ENCODE assay signal across 12 cellular contexts in genomic region chr21:34938079-34938764, GRCh38.
DNase-seq lines count a peak whose midpoint lies in the region; ATAC-seq, FAIRE-seq and TF ChIP-seq lines count a peak whose summit lies in the region.
"Had no signal": no experiment of that assay in that cellular context is flagged by ENCODE, and none has a peak within 500 bp of the region (broad histone marks: within the 10 kb centered on the region; RNA-seq: fewer than 3 reads in every experiment).

No MANE protein-coding gene starts in this region.

- peak overlapping the region; percentile 30 to 92 (median 73) for H3K4me2 ChIP-seq in BLaER1 treated with 17β-estradiol and CSF1 and Interleukin-3, amounts not matched to agents 10 nM and 100 nM
- H3K4me2 ChIP-seq in mesenchymal stem cell (ENCODE audit: low read length, poor library complexity, severe bottlenecking) (no peak overlapping the region), neural progenitor cell (no peak overlapping the region)

- ATAC-seq in GM18498 (IDR thresholded peaks at IDR 0.05; ENCODE audit: unreplicated experiment) = no peak
- ATAC-seq: GM12878 had no signal

- peak overlapping the region; percentile 28 for H3K4me3 Mint-ChIP-seq in activated T-helper 2 cell treated with anti-CD3 and anti-CD28 coated beads, Interferon-gamma antibody, Interleukin-2, Interleukin-4, amounts not matched to agents 10 μg/mL and 5 μg/mL and 100 μg/mL, durations not matched to agents 14 hours and 24 hours and 36 hours (ENCODE audit: low read depth)
- no peak overlapping the region for H3K4me3 Mint-ChIP-seq in neural progenitor cell

- H3K79me2 ChIP-seq in neural progenitor cell (ENCODE audit: low read depth) = no peaks in the 10 kb centered on the region

- intact Hi-C loops in activated T-helper 2 cell treated with anti-CD3 and anti-CD28 coated beads, Interferon-gamma antibody, Interleukin-2, Interleukin-4, amounts not matched to agents 10 μg/mL and 5 μg/mL and 100 μg/mL, durations not matched to agents 14 hours and 24 hours and 36 hours (cut with micrococcal nuclease) = loop anchor here (5.0 kb wide), 1 partner anchor 84 kb away; no protein-coding TSS in a partner anchor

- no peak overlapping the region for H2BK120ac ChIP-seq in mesenchymal stem cell (ENCODE audit: low read depth, low read length)

- H3K27me3 Mint-ChIP-seq in activated T-helper 2 cell treated with anti-CD3 and anti-CD28 coated beads, Interferon-gamma antibody, Interleukin-2, Interleukin-4, amounts not matched to agents 10 μg/mL and 5 μg/mL and 100 μg/mL, durations not matched to agents 14 hours and 24 hours and 36 hours (ENCODE audit: low read depth) = no peaks in the 10 kb centered on the region
- H3K27me3 Mint-ChIP-seq in neural progenitor cell (ENCODE audit: insufficient read depth, low read depth) = no peaks in the 10 kb centered on the region

- H2AFZ ChIP-seq in mesenchymal stem cell (ENCODE audit: low read depth, low read length) = no peak overlapping the region
- no peak overlapping the region for H2AFZ ChIP-seq in neural progenitor cell (replicated peaks)

- H2BK5ac ChIP-seq in mesenchymal stem cell (ENCODE audit: low read depth, low read length, poor library complexity, severe bottlenecking) = no peak overlapping the region

- no peak overlapping the region for H2BK12ac ChIP-seq in mesenchymal stem cell (ENCODE audit: low read length in 2 of 2)

- no peak for FAIRE-seq in frontal cortex (lab: Jason Lieb, UNC)
- FAIRE-seq: GM12878 had no signal

- no peak overlapping the region for H2BK15ac ChIP-seq in mesenchymal stem cell (ENCODE audit: low read depth, poor library complexity, severe bottlenecking)

- no peaks in the 10 kb centered on the region for H3K9me3 Mint-ChIP-seq in activated T-helper 2 cell treated with anti-CD3 and anti-CD28 coated beads, Interferon-gamma antibody, Interleukin-2, Interleukin-4, amounts not matched to agents 10 μg/mL and 5 μg/mL and 100 μg/mL, durations not matched to agents 14 hours and 24 hours and 36 hours
- no peaks in the 10 kb centered on the region for H3K9me3 Mint-ChIP-seq in neural progenitor cell

- DNase-seq in GM03348 (ENCODE audit: low spot score) (peak; percentile 19), mesenchymal stem cell (peak; percentile 26), neural progenitor cell (ENCODE audit: low spot score) (no peak), frontal cortex (ENCODE audit: low spot score in 2 of 2) (no peak), SIG-M5 (lab: John Stamatoyannopoulos, UW) (no peak)
- DNase-seq in activated T-helper 2 cell treated with anti-CD3 and anti-CD28 coated beads, Interferon-gamma antibody, Interleukin-2, Interleukin-4, amounts not matched to agents 10 μg/mL and 5 μg/mL and 100 μg/mL, durations not matched to agents 14 hours and 24 hours and 36 hours (ENCODE audit: low spot score) = no peak
- DNase-seq: cerebellar nuclear complex; NCI-H2029 treated with DMSO at 0.1 percent for 48 hours; stimulated activated CD4-positive, alpha-beta T cell treated with anti-CD3 and anti-CD28 coated beads, Interleukin-12 subunit alpha, Interleukin-12 subunit beta, amount 100 ng/mL, for 4 hours had no signal

- H3K4ac ChIP-seq in mesenchymal stem cell (ENCODE audit: low read depth in 1 of 2, low read length in 2 of 2) = no peak overlapping the region

- H4K20me1 ChIP-seq in BLaER1 treated with 17β-estradiol and CSF1 and Interleukin-3, amounts not matched to agents 10 nM and 100 nM = peaks cover 0 to 96% (median 19%) of the 10 kb centered on the region in 11 experiments; a peak in 11 of 22 replicates
- no peaks in the 10 kb centered on the region for H4K20me1 ChIP-seq in neural progenitor cell (ENCODE audit: low read depth)

- 0 out of 22 replicates have a peak overlapping the region, but pooled peaks of 2 of the 11 experiments have one; percentile 14 to 20 for H3K9ac ChIP-seq in BLaER1 treated with 17β-estradiol and CSF1 and Interleukin-3, amounts not matched to agents 10 nM and 100 nM
- H3K9ac ChIP-seq in mesenchymal stem cell (ENCODE audit: low read length) = no peak overlapping the region
- H3K9ac ChIP-seq in neural progenitor cell = no peak overlapping the region

- H3F3A ChIP-seq in neural progenitor cell (ENCODE audit: low read depth) = peaks cover 6% of the 10 kb centered on the region

- 50% methylated on average over 1 of the region's 2 CpGs for WGBS in mesenchymal stem cell

- peaks cover 0 to 53% (median 11%) of the 10 kb centered on the region in 11 experiments; a peak in 10 of 22 replicates for H3K36me3 ChIP-seq in BLaER1 treated with 17β-estradiol and CSF1 and Interleukin-3, amounts not matched to agents 10 nM and 100 nM
- no peaks in the 10 kb centered on the region for H3K36me3 ChIP-seq in mesenchymal stem cell (ENCODE audit: control insufficient read depth in 1 of 2, insufficient read depth in 2 of 2, low read depth in 1 of 2, low read length in 2 of 2)
- H3K36me3 ChIP-seq in neural progenitor cell = no peaks in the 10 kb centered on the region

- peaks cover 93% of the 10 kb centered on the region for H3K4me1 Mint-ChIP-seq in activated T-helper 2 cell treated with anti-CD3 and anti-CD28 coated beads, Interferon-gamma antibody, Interleukin-2, Interleukin-4, amounts not matched to agents 10 μg/mL and 5 μg/mL and 100 μg/mL, durations not matched to agents 14 hours and 24 hours and 36 hours (ENCODE audit: low read depth)
- H3K4me1 Mint-ChIP-seq in neural progenitor cell = peaks cover 23% of the 10 kb centered on the region

- H2AK5ac ChIP-seq in mesenchymal stem cell (ENCODE audit: low read length, severe bottlenecking) = no peak overlapping the region

- H3K79me1 ChIP-seq in mesenchymal stem cell (replicated peaks; ENCODE audit: low read length, poor library complexity, severe bottlenecking) = peaks cover 3% of the 10 kb centered on the region

- peaks cover 76 to 100% (median 94%) of the 10 kb centered on the region in 10 experiments for H3K4me1 ChIP-seq in BLaER1 treated with 17β-estradiol and CSF1 and Interleukin-3, amounts not matched to agents 10 nM and 100 nM
- H3K4me1 ChIP-seq in mesenchymal stem cell (ENCODE audit: control insufficient read depth, insufficient read depth, low read depth, low read length) (peaks cover 7% of the 10 kb centered on the region), neural progenitor cell (peaks cover 21% of the 10 kb centered on the region)

- no peaks in the 10 kb centered on the region for H3K9me3 ChIP-seq in BLaER1 treated with 17β-estradiol and CSF1 and Interleukin-3, amounts not matched to agents 10 nM and 100 nM (replicated peaks in 1 of 11)
- H3K9me3 ChIP-seq in mesenchymal stem cell (ENCODE audit: control insufficient read depth, low read length) (no peaks in the 10 kb centered on the region), neural progenitor cell (ENCODE audit: low read depth) (no peaks in the 10 kb centered on the region)

- peak overlapping the region in 9 of 11 experiments; percentile 7 to 46 (median 24); a peak in 10 of 22 replicates for H3K27ac ChIP-seq in BLaER1 treated with 17β-estradiol and CSF1 and Interleukin-3, amounts not matched to agents 10 nM and 100 nM
- H3K27ac ChIP-seq in mesenchymal stem cell (ENCODE audit: low read length, poor library complexity, severe bottlenecking) (peak overlapping the region; percentile 76), neural progenitor cell (no peak overlapping the region)

- TF ChIP-seq CTCF in neural progenitor cell (IDR thresholded peaks at IDR 0.05) = no peak

- peaks cover 11% of the 10 kb centered on the region for H3K36me3 Mint-ChIP-seq in activated T-helper 2 cell treated with anti-CD3 and anti-CD28 coated beads, Interferon-gamma antibody, Interleukin-2, Interleukin-4, amounts not matched to agents 10 μg/mL and 5 μg/mL and 100 μg/mL, durations not matched to agents 14 hours and 24 hours and 36 hours (ENCODE audit: low read depth)
- H3K36me3 Mint-ChIP-seq in neural progenitor cell = no peaks in the 10 kb centered on the region

- H4K8ac ChIP-seq in mesenchymal stem cell (ENCODE audit: low read length) = no peak overlapping the region

- no peak overlapping the region for H4K91ac ChIP-seq in mesenchymal stem cell (ENCODE audit: low read length)

- peak overlapping the region; percentile 78 for H3K27ac Mint-ChIP-seq in activated T-helper 2 cell treated with anti-CD3 and anti-CD28 coated beads, Interferon-gamma antibody, Interleukin-2, Interleukin-4, amounts not matched to agents 10 μg/mL and 5 μg/mL and 100 μg/mL, durations not matched to agents 14 hours and 24 hours and 36 hours
- H3K27ac Mint-ChIP-seq in neural progenitor cell = no peak overlapping the region

- H3K23ac ChIP-seq in mesenchymal stem cell (ENCODE audit: low read length in 2 of 2) = no peak overlapping the region

- no peaks in the 10 kb centered on the region for H3K27me3 ChIP-seq in BLaER1 treated with 17β-estradiol and CSF1 and Interleukin-3, amounts not matched to agents 10 nM and 100 nM
- H3K27me3 ChIP-seq in mesenchymal stem cell (ENCODE audit: control insufficient read depth in 1 of 2, insufficient read depth in 1 of 2, low read length in 2 of 2) (no peaks in the 10 kb centered on the region), neural progenitor cell (peaks cover 28% of the 10 kb centered on the region)

- H3K18ac ChIP-seq in mesenchymal stem cell (ENCODE audit: low read depth in 1 of 2, low read length in 2 of 2) = no peak overlapping the region

- no peak overlapping the region for H3K4me3 ChIP-seq in BLaER1 treated with 17β-estradiol and CSF1 and Interleukin-3, amounts not matched to agents 10 nM and 100 nM
- H3K4me3 ChIP-seq in mesenchymal stem cell (ENCODE audit: insufficient read depth in 1 of 2, low read depth in 1 of 2, low read length in 2 of 2) (no peak overlapping the region), neural progenitor cell (no peak overlapping the region)
- H3K4me3 ChIP-seq: GM12878 had no signal

- no peak overlapping the region for H3K14ac ChIP-seq in mesenchymal stem cell (ENCODE audit: low read length in 2 of 2)

Comparison
In these comparisons a context has a peak if more than half of its experiments do, and no peak if none do; other contexts are left out.
1. H3K4me2 ChIP-seq: peak in BLaER1 treated with 17β-estradiol and CSF1 and Interleukin-3, amounts not matched to agents 10 nM and 100 nM (11 of 11); none in mesenchymal stem cell (single experiment) and neural progenitor cell (single experiment).
2. DNase-seq: peak in GM03348 (single experiment) and mesenchymal stem cell (single experiment); none in activated T-helper 2 cell treated with anti-CD3 and anti-CD28 coated beads, Interferon-gamma antibody, Interleukin-2, Interleukin-4, amounts not matched to agents 10 μg/mL and 5 μg/mL and 100 μg/mL, durations not matched to agents 14 hours and 24 hours and 36 hours (single experiment), neural progenitor cell (single experiment), frontal cortex (0 of 2) and SIG-M5 (single experiment).